Comparison of ENCODE assay signal across 13 cellular contexts in genomic region chr3:53150247-53151085, GRCh38. TPM values are rescaled to one million over a fixed set of nuclear protein-coding genes. Genes with fewer than 3 reads are reported as not detected.
DNase-seq lines count a peak whose midpoint lies in the region; ATAC-seq and TF ChIP-seq lines count a peak whose summit lies in the region.
"Had no signal": no experiment of that assay in that cellular context is flagged by ENCODE, and none has a peak within 500 bp of the region (broad histone marks: within the 10 kb centered on the region; RNA-seq: fewer than 3 reads in every experiment).

No MANE protein-coding gene starts in this region.

- H3K36me3 ChIP-seq in MG63 = no peaks in the 10 kb centered on the region
- H3K36me3 ChIP-seq: BLaER1 treated with 17β-estradiol and CSF1 and Interleukin-3, amounts not matched to agents 10 nM and 100 nM had no signal

- peaks cover 11% of the 10 kb centered on the region for H3K27me3 Mint-ChIP-seq in nephron progenitor cell (ENCODE audit: low read depth, poor library complexity)
- peaks cover 7% of the 10 kb centered on the region for H3K27me3 Mint-ChIP-seq in progenitor cell of endocrine pancreas

- no peak overlapping the region for H3K4me3 Mint-ChIP-seq in nephron progenitor cell
- no peak overlapping the region for H3K4me3 Mint-ChIP-seq in progenitor cell of endocrine pancreas (ENCODE audit: low read depth)
- H3K4me3 Mint-ChIP-seq: activated CD4-positive, alpha-beta T cell treated with anti-CD3 and anti-CD28 coated beads, Interleukin-2, amount 10 ng/mL, durations not matched to agents 7 days and 5 days had no signal

- H3K36me3 Mint-ChIP-seq in nephron progenitor cell (ENCODE audit: low read depth) (no peaks in the 10 kb centered on the region), progenitor cell of endocrine pancreas (ENCODE audit: insufficient read depth) (no peaks in the 10 kb centered on the region)

- H3K9me3 ChIP-seq in MG63 = no peaks in the 10 kb centered on the region
- H3K9me3 ChIP-seq: BLaER1 treated with 17β-estradiol and CSF1 and Interleukin-3, amounts not matched to agents 10 nM and 100 nM had no signal

- H3K4me3 ChIP-seq in MG63 = no peak overlapping the region
- H3K4me3 ChIP-seq: BLaER1 treated with 17β-estradiol and CSF1 and Interleukin-3, amounts not matched to agents 10 nM and 100 nM had no signal

- ATAC-seq in HG03280 (IDR thresholded peaks at IDR 0.05; ENCODE audit: unreplicated experiment) = no peak
- ATAC-seq in HG02588 (IDR thresholded peaks at IDR 0.05; ENCODE audit: unreplicated experiment) = no peak

- H3K9me3 Mint-ChIP-seq in nephron progenitor cell (no peaks in the 10 kb centered on the region), progenitor cell of endocrine pancreas (ENCODE audit: low read depth) (no peaks in the 10 kb centered on the region)
- H3K9me3 Mint-ChIP-seq: activated CD4-positive, alpha-beta T cell treated with anti-CD3 and anti-CD28 coated beads, Interleukin-2, amount 10 ng/mL, durations not matched to agents 7 days and 5 days had no signal

- H3K27ac ChIP-seq in epithelial cell of prostate = peak overlapping the region; percentile 1
- H3K27ac ChIP-seq: BLaER1 treated with 17β-estradiol and CSF1 and Interleukin-3, amounts not matched to agents 10 nM and 100 nM had no signal

- DNase-seq in Daoy (ENCODE audit: low read depth) (peak; percentile 35), MG63 (peak; percentile 81), epithelial cell of prostate (ENCODE audit: low read depth, low spot score) (no peak), nephron progenitor cell (no peak), progenitor cell of endocrine pancreas (ENCODE audit: low spot score, unreplicated experiment) (no peak), iPS-NIHi11 (ENCODE audit: low spot score) (no peak)
- DNase-seq: activated CD4-positive, alpha-beta T cell treated with anti-CD3 and anti-CD28 coated beads, Interleukin-2, amount 10 ng/mL, durations not matched to agents 7 days and 5 days; central memory CD4-positive, alpha-beta T cell; NCI-H82; nucleus accumbens had no signal

- no peaks in the 10 kb centered on the region for H3K27me3 ChIP-seq in MG63

- TF ChIP-seq CTCF in nephron progenitor cell (IDR thresholded peaks at IDR 0.05) (no peak), progenitor cell of endocrine pancreas (IDR thresholded peaks at IDR 0.05; ENCODE audit: unreplicated experiment) (no peak)

- H3K27ac Mint-ChIP-seq in nephron progenitor cell (peak overlapping the region; percentile 20), progenitor cell of endocrine pancreas (no peak overlapping the region)
- H3K27ac Mint-ChIP-seq: activated CD4-positive, alpha-beta T cell treated with anti-CD3 and anti-CD28 coated beads, Interleukin-2, amount 10 ng/mL, durations not matched to agents 7 days and 5 days had no signal

- H3K4me1 Mint-ChIP-seq in nephron progenitor cell (peaks cover 49% of the 10 kb centered on the region), progenitor cell of endocrine pancreas (ENCODE audit: low read depth) (peaks cover 28% of the 10 kb centered on the region)
- H3K4me1 Mint-ChIP-seq: activated CD4-positive, alpha-beta T cell treated with anti-CD3 and anti-CD28 coated beads, Interleukin-2, amount 10 ng/mL, durations not matched to agents 7 days and 5 days had no signal

RNA-seq across cellular contexts. Expression of gene PRKCD, which starts 10.5 kb away (rescaled TPM):
- total RNA-seq in Daoy (2014; rRNA removed; shearing (Covaris generic)) = 0.30 and 0.80 TPM in 2 replicates
- total RNA-seq in MG63 (2014; rRNA removed; shearing (Covaris generic); ENCODE audit: low replicate concordance) = 3.2 and 6.8 TPM in 2 replicates
- 45.1 and 45.8 TPM in 2 replicates for total RNA-seq in progenitor cell of endocrine pancreas

RNA-seq across cellular contexts. Expression of gene RFT1, which starts 20.2 kb away (rescaled TPM):
- 7.1 and 12.3 TPM in 2 replicates for total RNA-seq in Daoy (2014; rRNA removed; shearing (Covaris generic))
- total RNA-seq in MG63 (2014; rRNA removed; shearing (Covaris generic); ENCODE audit: low replicate concordance) = 3.9 and 17.4 TPM in 2 replicates
- total RNA-seq in progenitor cell of endocrine pancreas = 22.0 and 22.5 TPM in 2 replicates

Comparison
In these comparisons a context has a peak if more than half of its experiments do, and no peak if none do; other contexts are left out.
1. DNase-seq: peak in Daoy (single experiment) and MG63 (single experiment); none in epithelial cell of prostate (single experiment), nephron progenitor cell (single experiment), progenitor cell of endocrine pancreas (single experiment) and iPS-NIHi11 (single experiment).